ENCODE assay signal across 9 cellular contexts in genomic region chr16:19152042-19152441, GRCh38. TPM values are rescaled to one million over a fixed set of nuclear protein-coding genes. Genes with fewer than 3 reads are reported as not detected.
"Had no signal": no experiment of that assay in that cellular context is flagged by ENCODE, and none has a peak within 500 bp of the region (broad histone marks: within the 10 kb centered on the region; RNA-seq: fewer than 3 reads in every experiment).

No MANE protein-coding gene starts in this region.

- H3K4me3 ChIP-seq: GM12878 had no signal

- DNase-seq: GDM1, GF-D8 had no signal

- FAIRE-seq: G401.6, GM12878, GM12891, GM12892, GM18507, GM19239 had no signal

- ATAC-seq: GM12878 had no signal

RNA-seq across cellular contexts. Expression of gene SYT17, which starts 16.0 kb away (rescaled TPM):
- total RNA-seq: G401 had no signal
